In the genomic region with DNA sequence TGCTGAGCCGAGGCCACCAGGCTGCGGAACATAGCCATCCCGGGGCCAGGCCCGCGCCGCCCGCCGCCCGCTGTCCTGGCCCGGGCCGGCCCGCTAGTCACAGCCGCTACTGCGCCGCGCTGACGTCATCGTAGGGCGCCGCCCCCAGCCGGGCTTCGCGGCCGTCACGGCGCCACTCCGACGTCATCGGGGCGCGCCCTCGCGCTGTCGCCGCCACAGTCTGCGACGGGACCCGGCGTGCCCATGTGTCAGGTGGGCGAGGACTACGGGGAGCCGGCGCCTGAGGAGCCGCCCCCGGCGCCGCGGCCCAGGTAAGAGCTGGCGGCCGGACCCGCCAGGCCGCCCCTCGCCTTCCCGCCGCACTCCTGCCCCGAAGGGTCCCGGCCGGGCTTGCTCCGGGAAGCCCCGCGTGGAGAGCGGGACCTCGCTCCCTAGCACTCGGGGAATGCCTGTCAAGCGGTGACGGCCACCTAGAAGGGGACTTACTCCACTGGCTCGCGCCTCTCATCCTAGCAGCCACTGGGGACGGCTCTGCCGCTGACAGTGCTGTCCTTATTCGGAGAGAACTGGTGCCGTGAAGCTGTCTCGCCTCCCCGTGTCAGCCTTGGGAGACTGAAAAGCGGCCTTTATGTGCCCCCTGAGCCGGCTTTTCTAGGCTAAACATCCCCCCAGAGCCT, we compare ENCODE assay signal across 8 cellular contexts. TPM values are rescaled to one million over a fixed set of nuclear protein-coding genes. Genes with fewer than 3 reads are reported as not detected.
DNase-seq lines count a peak whose midpoint lies in the region; ATAC-seq and TF ChIP-seq lines count a peak whose summit lies in the region.

A gene (plus strand): TSS at position 216 of the 677 bp plus-strand sequence. CDS start 28 bp downstream, at position 244.
A gene with protein sequence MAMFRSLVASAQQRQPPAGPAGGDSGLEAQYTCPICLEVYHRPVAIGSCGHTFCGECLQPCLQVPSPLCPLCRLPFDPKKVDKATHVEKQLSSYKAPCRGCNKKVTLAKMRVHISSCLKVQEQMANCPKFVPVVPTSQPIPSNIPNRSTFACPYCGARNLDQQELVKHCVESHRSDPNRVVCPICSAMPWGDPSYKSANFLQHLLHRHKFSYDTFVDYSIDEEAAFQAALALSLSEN (minus strand): TSS at position 121 of the 677 bp plus-strand sequence. CDS start 83 bp downstream, at position 38.

- ATAC-seq in HG02973 (IDR thresholded peaks at IDR 0.05; ENCODE audit: unreplicated experiment) = peak; percentile 45
- peak; percentile 70 for ATAC-seq in activated B cell treated with CpG ODN at 0.5 μM for 24 hours (ENCODE audit: low read depth)

- CTCF ChIA-PET in activated B cell treated with CpG ODN at 0.5 μM for 24 hours (lab: Charles Lee) = interaction anchor here (0.5 to 0.7 kb wide), 2 partner anchors 31 to 776 kb away, joined by 3 read pairs; no protein-coding TSS in a partner anchor

- H3K9me3 Mint-ChIP-seq in activated B cell treated with CpG ODN at 0.5 μM for 24 hours = no peaks in the 10 kb centered on the region
- no peaks in the 10 kb centered on the region for H3K9me3 Mint-ChIP-seq in immature natural killer cell

- POLR2A ChIA-PET in activated B cell treated with CpG ODN at 0.5 μM for 24 hours (lab: Charles Lee) = interaction anchor here (0.6 to 2.6 kb wide), 7 partner anchors 23 to 151 kb away, joined by 3 to 10 read pairs (median 5); a partner anchor contains a TSS

- H3K4me1 Mint-ChIP-seq in activated B cell treated with CpG ODN at 0.5 μM for 24 hours (peaks cover 51% of the 10 kb centered on the region), immature natural killer cell (peaks cover 53 to 56% of the 10 kb centered on the region in 2 donors)

- intact Hi-C loops in activated B cell treated with CpG ODN at 0.5 μM for 24 hours (cut with micrococcal nuclease) = loop anchor here (1.0 kb wide), 5 partner anchors 20 to 136 kb away; a partner anchor contains a TSS

- H3K4me3 Mint-ChIP-seq in activated B cell treated with CpG ODN at 0.5 μM for 24 hours = peak within 1 kb of the TSS; percentile 87
- H3K4me3 Mint-ChIP-seq in immature natural killer cell = peak within 1 kb of the TSS; percentile 81 to 96 (median 89)

- peaks cover 4% of the 10 kb centered on the region for H3K36me3 Mint-ChIP-seq in activated B cell treated with CpG ODN at 0.5 μM for 24 hours (ENCODE audit: low read depth)
- peaks cover 0 to 4% (median 3%) of the 10 kb centered on the region in 3 donors for H3K36me3 Mint-ChIP-seq in immature natural killer cell

- H3K27me3 Mint-ChIP-seq in activated B cell treated with CpG ODN at 0.5 μM for 24 hours = no peaks in the 10 kb centered on the region
- peaks cover 17 to 46% (median 25%) of the 10 kb centered on the region in 3 donors for H3K27me3 Mint-ChIP-seq in immature natural killer cell (ENCODE audit: low read depth in 3 of 3)

- DNase-seq in NCI-H2081 (lab: John Stamatoyannopoulos, UW) (peak; percentile 64 to 76), NCI-H2081 treated with DMSO at 0.1 percent for 48 hours (lab: John Stamatoyannopoulos, UW) (no peak), NCI-H2196 (lab: John Stamatoyannopoulos, UW; ENCODE audit: unreplicated experiment) (peak; percentile 79), activated B cell treated with CpG ODN at 0.5 μM for 24 hours (peak; percentile 95), cardiac fibroblast (ENCODE audit: low read depth in 2 of 2) (peak; percentile 82 to 85), immature natural killer cell (peak; percentile 93 to 94 (median 93)), smooth muscle cell of the brain vasculature (ENCODE audit: low read depth, low spot score) (peak; percentile 46)

- peak within 1 kb of the TSS; percentile 85 for H3K27ac Mint-ChIP-seq in activated B cell treated with CpG ODN at 0.5 μM for 24 hours
- peak within 1 kb of the TSS; percentile 92 to 99 (median 95) for H3K27ac Mint-ChIP-seq in immature natural killer cell

- H3K4me3 ChIP-seq in cardiac fibroblast (replicated peaks in 1 of 2; ENCODE audit: low read depth in 2 of 2, low read length in 2 of 2) = peak within 1 kb of the TSS; percentile 97 to 99

- TF ChIP-seq CTCF in activated B cell treated with CpG ODN at 0.5 μM for 24 hours (IDR thresholded peaks at IDR 0.05) (no peak), cardiac fibroblast (IDR thresholded peaks at IDR 0.05; ENCODE audit: low read depth, low read length) (no peak)

RNA-seq across cellular contexts. Expression of the first gene that starts in this region (rescaled TPM):
- total RNA-seq in activated B cell treated with CpG ODN at 0.5 μM for 24 hours = 28.8 and 36.7 TPM in 2 replicates
- 10 to 100 TPM; 21.4 to 23.0 (median 22.0) TPM for polyA plus RNA-seq in immature natural killer cell

RNA-seq across cellular contexts. Expression of the second gene that starts in this region (rescaled TPM):
- 31.0 and 45.3 TPM in 2 replicates for total RNA-seq in activated B cell treated with CpG ODN at 0.5 μM for 24 hours
- polyA plus RNA-seq in immature natural killer cell = 100 to 1,000 TPM; 129 to 157 (median 141) TPM
